ENCODE assay signal across 21 cellular contexts in genomic region chr22:25546242-25546641, GRCh38.
"Had no signal": no experiment of that assay in that cellular context is flagged by ENCODE, and none has a peak within 500 bp of the region (broad histone marks: within the 10 kb centered on the region; RNA-seq: fewer than 3 reads in every experiment).

No MANE protein-coding gene starts in this region.

- FAIRE-seq: keratinocyte, small intestine had no signal

- H3K4me2 ChIP-seq: neural progenitor cell had no signal

- H2AFZ ChIP-seq: neural progenitor cell had no signal

- H3K27me3 ChIP-seq: esophagus squamous epithelium, gastroesophageal sphincter, neural progenitor cell, ovary, right atrium auricular region, suprapubic skin, thyroid gland, uterus had no signal

- H3K36me3 ChIP-seq: esophagus squamous epithelium, gastroesophageal sphincter, left ventricle myocardium inferior, neural progenitor cell, ovary, right atrium auricular region, suprapubic skin, thyroid gland, uterus had no signal

- H3K27ac ChIP-seq: esophagus squamous epithelium, gastroesophageal sphincter, left ventricle myocardium inferior, neural progenitor cell, ovary, right atrium auricular region, suprapubic skin, thyroid gland, uterus had no signal

- H3K4me1 ChIP-seq: esophagus squamous epithelium, gastroesophageal sphincter, right atrium auricular region, suprapubic skin, thyroid gland, uterus had no signal

- H3K9ac ChIP-seq: neural progenitor cell had no signal

- H3K4me3 ChIP-seq: esophagus squamous epithelium, gastroesophageal sphincter, left ventricle myocardium inferior, lung, neural progenitor cell, ovary, right atrium auricular region, suprapubic skin, thyroid gland, uterus had no signal

- ATAC-seq: gastroesophageal sphincter; natural killer cell treated with Interleukin-12 subunit alpha and Interleukin-12 subunit beta and Interleukin-15 and Interleukin-18, amount 100 ng/mL, for 72 hours had no signal

- H3K9me3 ChIP-seq: esophagus squamous epithelium, ovary, right atrium auricular region, suprapubic skin, thyroid gland, uterus had no signal

- DNase-seq: dermis blood vessel endothelial cell; esophagus squamous epithelium; glutamatergic neuron; immature natural killer cell; left ventricle myocardium inferior; mesenchymal stem cell; midbrain; nucleus accumbens; ovary; stimulated activated CD4-positive, alpha-beta T cell treated with anti-CD3 and anti-CD28 coated beads, Interleukin-12 subunit alpha, Interleukin-12 subunit beta, amount 100 ng/mL, for 4 hours; stimulated activated naive CD8-positive, alpha-beta T cell treated with anti-CD3 and anti-CD28 coated beads, Interleukin-15, Interleukin-2, amounts not matched to agents 100 U/mL and 50 U/mL, for 24 hours; thyroid gland; uterus had no signal
